ENCODE assay signal across 29 cellular contexts in the genomic region with DNA sequence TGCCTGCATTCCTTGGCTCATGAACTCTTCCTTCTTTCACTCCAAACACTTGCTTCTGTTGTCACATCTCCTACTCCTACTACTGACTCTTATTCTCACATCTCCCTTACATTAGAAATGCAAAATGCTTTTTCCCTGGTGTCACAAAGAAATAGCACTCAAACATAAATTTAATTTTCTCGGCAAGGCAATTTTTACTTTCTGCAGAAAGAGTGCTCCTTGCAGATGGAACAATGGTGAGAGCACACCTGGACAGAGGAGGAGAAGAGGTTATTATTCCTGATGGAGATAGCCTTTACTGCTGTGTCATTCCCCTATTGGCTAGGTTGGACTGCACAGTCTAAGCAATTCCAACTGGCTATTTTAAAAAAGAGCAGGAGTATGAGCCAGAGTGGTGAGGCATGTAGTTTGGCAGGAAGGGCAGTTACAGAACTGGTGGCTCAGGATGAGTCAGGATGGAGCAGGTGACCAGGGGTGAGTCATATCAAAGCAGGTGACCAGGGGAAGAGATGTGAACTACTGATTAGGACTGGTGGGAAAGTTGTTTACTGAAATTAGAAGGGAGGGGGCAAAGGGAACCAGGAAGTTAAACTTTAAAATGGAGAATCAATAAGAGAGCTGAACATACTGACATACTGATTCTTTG. TPM values are rescaled to one million over a fixed set of nuclear protein-coding genes. Genes with fewer than 3 reads are reported as not detected.
A peak's percentile ranks its signal among the peaks of the same experiment; 100 is the strongest.
DNase-seq lines count a peak whose midpoint lies in the region; ATAC-seq and FAIRE-seq lines count a peak whose summit lies in the region.
"Had no signal": no experiment of that assay in that cellular context is flagged by ENCODE, and none has a peak within 500 bp of the region (broad histone marks: within the 10 kb centered on the region; RNA-seq: fewer than 3 reads in every experiment).

No MANE protein-coding gene starts in this region.

- intact Hi-C loops in left colon (cut with DNase I, micrococcal nuclease) = no loop called here

- DNase-seq in NCI-H748 (lab: John Stamatoyannopoulos, UW; ENCODE audit: unreplicated experiment) = peak; percentile 6
- DNase-seq in NCI-H748 treated with DMSO at 0.1 percent for 48 hours (lab: John Stamatoyannopoulos, UW) = no peak
- DNase-seq in RKO (ENCODE audit: low spot score) = peak; percentile 52
- DNase-seq in islet precursor cell = peak; percentile 97
- DNase-seq in urothelium cell line (ENCODE audit: low spot score) = peak; percentile 11
- DNase-seq in GM03348 (ENCODE audit: low spot score) = no peak
- DNase-seq in NOMO-1 treated with dmso at 0.1 percent for 144 hours (lab: John Stamatoyannopoulos, UW; ENCODE audit: unreplicated experiment) = no peak
- no peak for DNase-seq in left colon
- DNase-seq: activated B cell treated with CpG ODN at 0.5 μM for 24 hours; activated naive CD4-positive, alpha-beta T cell treated with anti-CD3 and anti-CD28 coated beads, Interleukin-2, amount 10 ng/mL, durations not matched to agents 7 days and 5 days; amniotic stem cell; CD4-positive, alpha-beta T cell; colonic mucosa; DMS 273 treated with DMSO at 0.1 percent for 48 hours; effector memory CD4-positive, alpha-beta T cell; gastrocnemius medialis; GOT3; NCI-H1417; RPMI8226; SK-N-SH; stimulated activated CD8-positive, alpha-beta memory T cell treated with anti-CD3 and anti-CD28 coated beads, Interleukin-4, amount 100 ng/mL, for 48 hours had no signal

- peak; percentile 30 for FAIRE-seq in urothelium cell line (lab: Jason Lieb, UNC)
- FAIRE-seq: G401.6, keratinocyte had no signal

- no peak for ATAC-seq in left colon
- ATAC-seq: esophagus mucosa, gastrocnemius medialis had no signal

RNA-seq across cellular contexts. Expression of a gene that starts 52.9 kb away (rescaled TPM):
- total RNA-seq in left colon = 1 to 10 TPM in 1 of 2 donors, under 1 TPM in 1; 0.67 to 7.1 TPM
- total RNA-seq: activated B cell treated with CpG ODN at 0.5 μM for 24 hours; CD4-positive, alpha-beta T cell; myocyte; NCI-H460; posterior vena cava; T-helper 2 cell treated with Interferon-gamma antibody and Interleukin-4, amounts not matched to agents 100 ng/mL and 5 ng/mL, for 36 hours; tibial nerve had no signal

Comparison
In these comparisons a context has a peak if more than half of its experiments do, and no peak if none do; other contexts are left out.
1. DNase-seq: peak in NCI-H748 (single experiment), RKO (single experiment), islet precursor cell (single experiment) and urothelium cell line (single experiment); none in NCI-H748 treated with DMSO at 0.1 percent for 48 hours (single experiment), GM03348 (single experiment), NOMO-1 treated with dmso at 0.1 percent for 144 hours (single experiment) and left colon (0 of 2).